In genomic region chr3:117997201-117998049, GRCh38 we compare ENCODE assay signal across 8 cellular contexts.
DNase-seq lines count a peak whose midpoint lies in the region; ATAC-seq, FAIRE-seq and TF ChIP-seq lines count a peak whose summit lies in the region.

No MANE protein-coding gene starts in this region.

- no peaks in the 10 kb centered on the region for H3K9me1 ChIP-seq in keratinocyte (ENCODE audit: control insufficient read depth, extremely low read depth, insufficient read depth, low read length)

- TF ChIP-seq CTCF in A549 (IDR thresholded peaks at IDR 0.05) (peak; percentile 81), chondrocyte (IDR thresholded peaks at IDR 0.05) (peak; percentile 96), keratinocyte (optimal IDR thresholded peaks at IDR 0.05 in 1 of 3, IDR thresholded peaks at IDR 0.05 in 1 of 3, conservative IDR thresholded peaks at IDR 0.05 in 1 of 3; ENCODE audit: extremely low read depth in 1 of 3, insufficient read depth in 2 of 3, low read length in 3 of 3) (peak; percentile 84 to 98 (median 92))

- H3K27ac Mint-ChIP-seq in chondrocyte (ENCODE audit: unreplicated experiment), result no peak overlapping the region

- no peaks in the 10 kb centered on the region for H4K20me1 ChIP-seq in keratinocyte (ENCODE audit: control insufficient read depth, extremely low read depth, insufficient read depth, low read length)

- peak overlapping the region; percentile 78 for H2AFZ ChIP-seq in keratinocyte (ENCODE audit: control insufficient read depth, low read length)

- dilution Hi-C loops in keratinocyte (cut with MboI; ENCODE audit: extremely low pct_ligation_motif_present, low sequenced_read_pairs), result no loop called here

- peaks cover 26% of the 10 kb centered on the region for H3K27me3 Mint-ChIP-seq in chondrocyte (ENCODE audit: low read depth)

- no peaks in the 10 kb centered on the region for H3K79me2 ChIP-seq in keratinocyte (ENCODE audit: control insufficient read depth, insufficient read depth, low read length)

- peak overlapping the region; percentile 97 for H3K4me2 ChIP-seq in A549
- peak overlapping the region; percentile 84 for H3K4me2 ChIP-seq in keratinocyte (ENCODE audit: control insufficient read depth, extremely low read depth, insufficient read depth, low read depth, low read length)

- no peaks in the 10 kb centered on the region for H3K9me3 Mint-ChIP-seq in chondrocyte (ENCODE audit: low read depth)

- peak; percentile 31 to 83 for DNase-seq in A549 (ENCODE audit: low read depth in 1 of 2, low spot score in 1 of 2)
- peak; percentile 36 for DNase-seq in NCI-H1417 treated with DMSO at 0.1 percent for 48 hours (lab: John Stamatoyannopoulos, UW)
- peak; percentile 28 for DNase-seq in SW480 (ENCODE audit: low spot score)
- DNase-seq in chondrocyte (ENCODE audit: low spot score), result peak; percentile 80
- peak; percentile 7 for DNase-seq in keratinocyte (ENCODE audit: low read depth, low spot score)
- peak; percentile 73 for DNase-seq in smooth muscle cell of the brain vasculature (ENCODE audit: low read depth, low spot score)

- FAIRE-seq in A549 (lab: Jason Lieb, UNC) (peak; percentile 49), keratinocyte (lab: Jason Lieb, UNC) (peak; percentile 13)

- POLR2A ChIA-PET in A549 (lab: Yijun Ruan, JAX), result no interaction called here

- no peak overlapping the region for H3K9ac ChIP-seq in keratinocyte (ENCODE audit: control insufficient read depth, extremely low read depth, insufficient read depth, low read length)

- CTCF ChIA-PET in A549 (lab: Yijun Ruan, JAX), result interaction anchor here (0.5 to 2.1 kb wide), 47 partner anchors 10 to 1876 kb away, joined by 3 to 21 read pairs (median 4); no protein-coding TSS in a partner anchor

- ATAC-seq in A549 (peak; percentile 90 to 98), GM18511 (IDR thresholded peaks at IDR 0.05; ENCODE audit: unreplicated experiment) (peak; percentile 99), HG02943 (IDR thresholded peaks at IDR 0.05; ENCODE audit: low read depth, unreplicated experiment) (peak; percentile 94)

- WGBS in A549 (ENCODE audit: missing lambda C conversion rate), result 4% methylated on average over 38 of the region's 48 CpGs

- H3K27me3 ChIP-seq in keratinocyte (ENCODE audit: control insufficient read depth, extremely low read depth, insufficient read depth, low read length), result peaks cover 10% of the 10 kb centered on the region

- TF ChIP-seq EP300 in A549 (IDR thresholded peaks at IDR 0.05), result no peak

- H3K36me3 Mint-ChIP-seq in chondrocyte (ENCODE audit: low read depth), result no peaks in the 10 kb centered on the region

- H3K4me3 Mint-ChIP-seq in chondrocyte (ENCODE audit: unreplicated experiment), result no peak overlapping the region

- no peaks in the 10 kb centered on the region for H3K36me3 ChIP-seq in keratinocyte (ENCODE audit: control insufficient read depth in 2 of 2, extremely low read depth in 1 of 2, insufficient read depth in 2 of 2, low read length in 2 of 2)

- H3K27ac ChIP-seq in A549 (peak overlapping the region; percentile 54 to 80), keratinocyte (ENCODE audit: control insufficient read depth, insufficient read depth, low read length) (no peak overlapping the region)

- TF ChIP-seq POLR2A in A549 (IDR thresholded peaks at IDR 0.05; ENCODE audit: low read length), result no peak

- peak overlapping the region; percentile 56 for H3K4me3 ChIP-seq in A549
- peak overlapping the region in 2 of 3 experiments; percentile 32 to 42 for H3K4me3 ChIP-seq in keratinocyte (ENCODE audit: control insufficient read depth in 2 of 3, extremely low read depth in 1 of 3, insufficient read depth in 2 of 3, low read depth in 1 of 3, low read length in 3 of 3)

- H3K9me3 ChIP-seq in A549, result no peaks in the 10 kb centered on the region
- H3K9me3 ChIP-seq in keratinocyte (ENCODE audit: control insufficient read depth, low read depth, low read length), result no peaks in the 10 kb centered on the region

- H3K4me1 ChIP-seq in A549 (peaks cover 8% of the 10 kb centered on the region; the same call in 2 of the 3 replicates), keratinocyte (ENCODE audit: control insufficient read depth, extremely low read depth, insufficient read depth, low read length) (peaks cover 7% of the 10 kb centered on the region)

- H3K4me1 Mint-ChIP-seq in chondrocyte (ENCODE audit: low read depth), result no peaks in the 10 kb centered on the region

- peak; percentile 85 to 91 for TF ChIP-seq RAD21 in A549 (conservative IDR thresholded peaks at IDR 0.05 in 1 of 2, IDR thresholded peaks at IDR 0.05 in 1 of 2)

TF ChIP-seq in A549, 52 proteins besides CTCF, POLR2A, EP300 and RAD21:
- TF ChIP-seq KDM5A (IDR thresholded peaks at IDR 0.05) (no peak), HOXA7 (CRISPR knock-in tag; IDR thresholded peaks at IDR 0.05) (no peak), E2F6 (IDR thresholded peaks at IDR 0.05; ENCODE audit: borderline replicate concordance, low read depth) (peak; percentile 88), ATOH8 (CRISPR knock-in tag; IDR thresholded peaks at IDR 0.05; ENCODE audit: low read depth) (no peak), RARB (CRISPR knock-in tag; IDR thresholded peaks at IDR 0.05) (no peak), TP53 (CRISPR knock-in tag; IDR thresholded peaks at IDR 0.05) (no peak), CEBPB (IDR thresholded peaks at IDR 0.05) (no peak), CHD4 (IDR thresholded peaks at IDR 0.05; ENCODE audit: borderline replicate concordance) (no peak), SMC3 (IDR thresholded peaks at IDR 0.05) (peak; percentile 89)
- TF ChIP-seq, protein P1, sequence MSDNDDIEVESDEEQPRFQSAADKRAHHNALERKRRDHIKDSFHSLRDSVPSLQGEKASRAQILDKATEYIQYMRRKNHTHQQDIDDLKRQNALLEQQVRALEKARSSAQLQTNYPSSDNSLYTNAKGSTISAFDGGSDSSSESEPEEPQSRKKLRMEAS (IDR thresholded peaks at IDR 0.05), result peak; percentile 64
- TF ChIP-seq, protein P2, sequence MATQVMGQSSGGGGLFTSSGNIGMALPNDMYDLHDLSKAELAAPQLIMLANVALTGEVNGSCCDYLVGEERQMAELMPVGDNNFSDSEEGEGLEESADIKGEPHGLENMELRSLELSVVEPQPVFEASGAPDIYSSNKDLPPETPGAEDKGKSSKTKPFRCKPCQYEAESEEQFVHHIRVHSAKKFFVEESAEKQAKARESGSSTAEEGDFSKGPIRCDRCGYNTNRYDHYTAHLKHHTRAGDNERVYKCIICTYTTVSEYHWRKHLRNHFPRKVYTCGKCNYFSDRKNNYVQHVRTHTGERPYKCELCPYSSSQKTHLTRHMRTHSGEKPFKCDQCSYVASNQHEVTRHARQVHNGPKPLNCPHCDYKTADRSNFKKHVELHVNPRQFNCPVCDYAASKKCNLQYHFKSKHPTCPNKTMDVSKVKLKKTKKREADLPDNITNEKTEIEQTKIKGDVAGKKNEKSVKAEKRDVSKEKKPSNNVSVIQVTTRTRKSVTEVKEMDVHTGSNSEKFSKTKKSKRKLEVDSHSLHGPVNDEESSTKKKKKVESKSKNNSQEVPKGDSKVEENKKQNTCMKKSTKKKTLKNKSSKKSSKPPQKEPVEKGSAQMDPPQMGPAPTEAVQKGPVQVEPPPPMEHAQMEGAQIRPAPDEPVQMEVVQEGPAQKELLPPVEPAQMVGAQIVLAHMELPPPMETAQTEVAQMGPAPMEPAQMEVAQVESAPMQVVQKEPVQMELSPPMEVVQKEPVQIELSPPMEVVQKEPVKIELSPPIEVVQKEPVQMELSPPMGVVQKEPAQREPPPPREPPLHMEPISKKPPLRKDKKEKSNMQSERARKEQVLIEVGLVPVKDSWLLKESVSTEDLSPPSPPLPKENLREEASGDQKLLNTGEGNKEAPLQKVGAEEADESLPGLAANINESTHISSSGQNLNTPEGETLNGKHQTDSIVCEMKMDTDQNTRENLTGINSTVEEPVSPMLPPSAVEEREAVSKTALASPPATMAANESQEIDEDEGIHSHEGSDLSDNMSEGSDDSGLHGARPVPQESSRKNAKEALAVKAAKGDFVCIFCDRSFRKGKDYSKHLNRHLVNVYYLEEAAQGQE (IDR thresholded peaks at IDR 0.05), result no peak

Comparison
In these comparisons a context has a peak if more than half of its experiments do, and no peak if none do; other contexts are left out.
1. DNase-seq: peak in every context shown above with its lines; median percentile 80 in chondrocyte; 73 in smooth muscle cell of the brain vasculature; 57 in A549; 36 in NCI-H1417 treated with DMSO at 0.1 percent for 48 hours; 28 in SW480; 7 in keratinocyte.